In the genomic region with DNA sequence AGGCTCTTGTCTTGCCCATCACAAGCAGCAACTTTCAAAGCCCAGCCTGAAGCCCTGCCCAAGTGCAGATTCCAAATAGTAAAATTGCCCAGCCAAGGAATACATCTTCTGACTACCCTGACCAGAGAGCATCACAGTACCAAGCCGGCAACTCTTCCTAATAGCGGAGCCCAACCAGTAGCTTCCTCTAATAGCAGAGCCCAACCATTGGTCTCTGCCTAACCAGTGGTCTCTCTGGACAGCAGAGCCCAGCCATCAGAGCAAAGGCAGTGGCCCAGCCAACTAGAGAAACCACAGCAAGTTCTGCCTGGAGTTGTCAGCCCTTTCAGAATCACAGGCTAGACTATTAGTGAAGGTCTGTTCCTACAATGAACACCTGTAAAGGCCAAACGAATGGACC, we compare ENCODE assay signal across 10 cellular contexts.
DNase-seq lines count a peak whose midpoint lies in the region; TF ChIP-seq lines count a peak whose summit lies in the region.
"Had no signal": no experiment of that assay in that cellular context is flagged by ENCODE, and none has a peak within 500 bp of the region (broad histone marks: within the 10 kb centered on the region; RNA-seq: fewer than 3 reads in every experiment).

No MANE protein-coding gene starts in this region.

- H3K9me3 ChIP-seq in MG63, result no peaks in the 10 kb centered on the region

- no peaks in the 10 kb centered on the region for H3K27me3 ChIP-seq in MG63

- no peak overlapping the region for H3K4me3 ChIP-seq in cardiac fibroblast (replicated peaks in 1 of 2; ENCODE audit: low read depth in 2 of 2, low read length in 2 of 2)
- H3K4me3 ChIP-seq in MG63, result no peak overlapping the region

- no peaks in the 10 kb centered on the region for H3K36me3 ChIP-seq in MG63

- no peak for TF ChIP-seq CTCF in cardiac fibroblast (IDR thresholded peaks at IDR 0.05; ENCODE audit: low read depth, low read length)

- DNase-seq in A172 (ENCODE audit: low spot score) (peak; percentile 26), HT1080 (ENCODE audit: low read depth) (peak; percentile 53), cardiac fibroblast (ENCODE audit: low read depth in 2 of 2) (peak; percentile 88 to 91), left kidney (ENCODE audit: low read depth, low spot score) (peak; percentile 86), HuH-7 (ENCODE audit: low spot score) (no peak), inferior parietal cortex (ENCODE audit: extremely low spot score) (no peak), MG63 (no peak)
- DNase-seq in activated CD4-positive, alpha-beta T cell treated with anti-CD3 and anti-CD28 coated beads for 4 hours, result no peak
- DNase-seq: activated effector memory CD4-positive, alpha-beta T cell treated with anti-CD3 and anti-CD28 coated beads, Interleukin-2, amount 50 U/mL, for 16 hours; NCI-H510A had no signal

Comparison
In these comparisons a context has a peak if more than half of its experiments do, and no peak if none do; other contexts are left out.
1. DNase-seq: peak in A172 (single experiment), HT1080 (single experiment), cardiac fibroblast (2 of 2) and left kidney (single experiment); none in HuH-7 (single experiment), inferior parietal cortex (single experiment), MG63 (single experiment) and activated CD4-positive, alpha-beta T cell treated with anti-CD3 and anti-CD28 coated beads for 4 hours (0 of 2).